Comparison of ENCODE assay signal across 14 cellular contexts in genomic region chr9:13268469-13268868, GRCh38.
DNase-seq lines count a peak whose midpoint lies in the region; ATAC-seq, FAIRE-seq and TF ChIP-seq lines count a peak whose summit lies in the region.
"Had no signal": no experiment of that assay in that cellular context is flagged by ENCODE, and none has a peak within 500 bp of the region (broad histone marks: within the 10 kb centered on the region; RNA-seq: fewer than 3 reads in every experiment).

No MANE protein-coding gene starts in this region.

- H3K36me3 Mint-ChIP-seq in stimulated activated effector memory CD8-positive, alpha-beta T cell treated with anti-CD3 and anti-CD28 coated beads, Interleukin-12 subunit alpha, Interleukin-12 subunit beta, amount 100 ng/mL, for 72 hours: no peaks in the 10 kb centered on the region
- H3K36me3 Mint-ChIP-seq: activated naive CD8-positive, alpha-beta T cell; IgD-negative memory B cell had no signal

- no peaks in the 10 kb centered on the region for H3K4me1 Mint-ChIP-seq in stimulated activated effector memory CD8-positive, alpha-beta T cell treated with anti-CD3 and anti-CD28 coated beads, Interleukin-12 subunit alpha, Interleukin-12 subunit beta, amount 100 ng/mL, for 72 hours
- H3K4me1 Mint-ChIP-seq: IgD-negative memory B cell had no signal

- no peak for ATAC-seq in GM19455 (IDR thresholded peaks at IDR 0.05; ENCODE audit: unreplicated experiment)
- no peak for ATAC-seq in stimulated activated effector memory CD8-positive, alpha-beta T cell treated with anti-CD3 and anti-CD28 coated beads, Interleukin-12 subunit alpha, Interleukin-12 subunit beta, amount 100 ng/mL, for 72 hours

- no peak for FAIRE-seq in urothelium cell line (lab: Jason Lieb, UNC)

- peaks cover 18% of the 10 kb centered on the region for H3K9me3 Mint-ChIP-seq in stimulated activated effector memory CD8-positive, alpha-beta T cell treated with anti-CD3 and anti-CD28 coated beads, Interleukin-12 subunit alpha, Interleukin-12 subunit beta, amount 100 ng/mL, for 72 hours

- peak; percentile 52 for DNase-seq in HS-5 (ENCODE audit: low read depth)
- DNase-seq in SW 1271 (lab: John Stamatoyannopoulos, UW): peak; percentile 19 to 77
- DNase-seq in foreskin fibroblast: peak; percentile 5 to 11
- peak; percentile 21 for DNase-seq in urothelium cell line (ENCODE audit: low spot score)
- DNase-seq in activated naive CD4-positive, alpha-beta T cell treated with Interleukin-2 at 50 U/mL for 16 hours: no peak
- DNase-seq in stimulated activated effector memory CD8-positive, alpha-beta T cell treated with anti-CD3 and anti-CD28 coated beads, Interleukin-12 subunit alpha, Interleukin-12 subunit beta, amount 100 ng/mL, for 72 hours (ENCODE audit: low spot score in 2 of 2): no peak
- DNase-seq: activated CD4-positive, CD25-positive, alpha-beta regulatory T cell treated with anti-CD3 and anti-CD28 coated beads, Interleukin-2, amount 50 U/mL, for 72 hours; CD4-positive, alpha-beta T cell; central memory CD4-positive, alpha-beta T cell; NCI-H2227 treated with DMSO at 0.1 percent for 48 hours had no signal

- H3K4me3 ChIP-seq in foreskin fibroblast (ENCODE audit: low read depth in 1 of 2, low read length in 2 of 2): no peak overlapping the region
- H3K4me3 ChIP-seq: hepatocyte had no signal

- H3K4me3 Mint-ChIP-seq in stimulated activated effector memory CD8-positive, alpha-beta T cell treated with anti-CD3 and anti-CD28 coated beads, Interleukin-12 subunit alpha, Interleukin-12 subunit beta, amount 100 ng/mL, for 72 hours: no peak overlapping the region
- H3K4me3 Mint-ChIP-seq: activated naive CD8-positive, alpha-beta T cell; CD4-positive, alpha-beta T cell; IgD-negative memory B cell had no signal

- no peak for TF ChIP-seq CTCF in foreskin fibroblast (IDR thresholded peaks at IDR 0.05; ENCODE audit: low read depth, low read length)

- no peak overlapping the region for H3K27ac Mint-ChIP-seq in stimulated activated effector memory CD8-positive, alpha-beta T cell treated with anti-CD3 and anti-CD28 coated beads, Interleukin-12 subunit alpha, Interleukin-12 subunit beta, amount 100 ng/mL, for 72 hours
- H3K27ac Mint-ChIP-seq: activated naive CD8-positive, alpha-beta T cell; CD4-positive, alpha-beta T cell; IgD-negative memory B cell had no signal

Comparison
In these comparisons a context has a peak if more than half of its experiments do, and no peak if none do; other contexts are left out.
1. DNase-seq: peak in HS-5 (single experiment), SW 1271 (2 of 2), foreskin fibroblast (2 of 2) and urothelium cell line (single experiment); none in activated naive CD4-positive, alpha-beta T cell treated with Interleukin-2 at 50 U/mL for 16 hours (single experiment) and stimulated activated effector memory CD8-positive, alpha-beta T cell treated with anti-CD3 and anti-CD28 coated beads, Interleukin-12 subunit alpha, Interleukin-12 subunit beta, amount 100 ng/mL, for 72 hours (0 of 2).